Comparison of ENCODE assay signal across 8 cellular contexts in genomic region chr6:34243901-34244884, GRCh38. TPM values are rescaled to one million over a fixed set of nuclear protein-coding genes. Genes with fewer than 3 reads are reported as not detected.
DNase-seq lines count a peak whose midpoint lies in the region; ATAC-seq, FAIRE-seq and TF ChIP-seq lines count a peak whose summit lies in the region.

No MANE protein-coding gene starts in this region.

- peak overlapping the region; percentile 48; the same call in 2 of the 3 replicates for H3K4me3 Mint-ChIP-seq in GM23338

- H3K4me2 ChIP-seq in GM23338, result no peak overlapping the region

- H3K27me3 ChIP-seq in GM23338 (ENCODE audit: insufficient read depth) (no peaks in the 10 kb centered on the region), bronchial epithelial cell (ENCODE audit: control insufficient read depth, insufficient read depth, low read length) (no peaks in the 10 kb centered on the region), layer of hippocampus (ENCODE audit: control insufficient read depth, insufficient read depth, low read length) (no peaks in the 10 kb centered on the region)

- H3K27ac ChIP-seq in GM23338 (ENCODE audit: low read depth) (peak overlapping the region; percentile 97), layer of hippocampus (ENCODE audit: low read depth, low read length) (peak overlapping the region; percentile 30)

- peaks cover 73% of the 10 kb centered on the region for H3K4me1 Mint-ChIP-seq in GM23338

- H3F3A ChIP-seq in GM23338 (replicated peaks; ENCODE audit: low read depth), result peaks cover 72% of the 10 kb centered on the region

- peak overlapping the region; percentile 92 for H3K27ac Mint-ChIP-seq in GM23338

- ATAC-seq in GM23338, result peak; percentile 2
- ATAC-seq in HG03175 (IDR thresholded peaks at IDR 0.05; ENCODE audit: unreplicated experiment), result no peak
- no peak for ATAC-seq in HG03135 (IDR thresholded peaks at IDR 0.05; ENCODE audit: unreplicated experiment)

- no peak for FAIRE-seq in bronchial epithelial cell (lab: Jason Lieb, UNC)

- peaks cover 72% of the 10 kb centered on the region for H3K36me3 Mint-ChIP-seq in GM23338 (ENCODE audit: low read depth)

- DNase-seq in AG09309 (ENCODE audit: low read depth), result peak; percentile 55
- DNase-seq in GM23338 (ENCODE audit: low spot score), result peak; percentile 71
- DNase-seq in SW 1271 (lab: John Stamatoyannopoulos, UW), result peak; percentile 96
- DNase-seq in bronchial epithelial cell (ENCODE audit: low read depth), result peak; percentile 91
- DNase-seq in stimulated activated CD8-positive, alpha-beta memory T cell treated with anti-CD3 and anti-CD28 coated beads, Interleukin-7, amount 100 ng/mL, for 24 hours (ENCODE audit: low read depth), result peak; percentile 50

- H3K9me3 Mint-ChIP-seq in GM23338, result no peaks in the 10 kb centered on the region; the same call in 2 of the 3 replicates

- no peak overlapping the region for H3K4me3 ChIP-seq in AG09309 (ENCODE audit: control insufficient read depth, low read depth, low read length)
- H3K4me3 ChIP-seq in GM23338, result no peak overlapping the region
- no peak overlapping the region for H3K4me3 ChIP-seq in bronchial epithelial cell (ENCODE audit: low read depth, low read length)

- peak; percentile 44 for TF ChIP-seq CTCF in AG09309 (IDR thresholded peaks at IDR 0.05; ENCODE audit: control insufficient read depth, insufficient read depth, low read depth, low read length, missing control alignments)
- peak; percentile 45 to 49; a peak in 3 of 4 replicates for TF ChIP-seq CTCF in GM23338 (conservative IDR thresholded peaks at IDR 0.05; ENCODE audit: low read depth in 2 of 2)
- peak; percentile 50 for TF ChIP-seq CTCF in bronchial epithelial cell (IDR thresholded peaks at IDR 0.05; ENCODE audit: insufficient read depth, low read length, severe bottlenecking)

- peaks cover 47% of the 10 kb centered on the region for H4K20me1 ChIP-seq in GM23338 (replicated peaks; ENCODE audit: insufficient read depth)

- H3K9me2 ChIP-seq in GM23338 (ENCODE audit: insufficient read depth), result no peaks in the 10 kb centered on the region

- H2AFZ ChIP-seq in GM23338, result no peak overlapping the region

- H3K4me1 ChIP-seq in GM23338 (ENCODE audit: insufficient read depth), result peaks cover 55% of the 10 kb centered on the region

- peaks cover 43% of the 10 kb centered on the region for H3K79me2 ChIP-seq in GM23338 (replicated peaks; ENCODE audit: insufficient read depth)

- peaks cover 76% of the 10 kb centered on the region for H3K27me3 Mint-ChIP-seq in GM23338 (ENCODE audit: insufficient read depth, low read depth, poor library complexity)

- H3K36me3 ChIP-seq in GM23338 (ENCODE audit: insufficient read depth) (peaks cover 44% of the 10 kb centered on the region), bronchial epithelial cell (ENCODE audit: control insufficient read depth, insufficient read depth, low read length) (peaks cover 7% of the 10 kb centered on the region)

TF ChIP-seq in GM23338, 12 proteins besides CTCF, POLR2A, EP300 and RAD21:
- TF ChIP-seq POLR2AphosphoS5 (IDR thresholded peaks at IDR 0.05; ENCODE audit: low read depth), result peak; percentile 32
- no peak for TF ChIP-seq ZNF114 (CRISPR knock-in tag; IDR thresholded peaks at IDR 0.05)
- TF ChIP-seq ZNF462 (CRISPR knock-in tag; IDR thresholded peaks at IDR 0.05), result no peak
- no peak for TF ChIP-seq CREB1 (CRISPR knock-in tag; IDR thresholded peaks at IDR 0.05; ENCODE audit: low read depth)

RNA-seq across cellular contexts. Expression of gene SMIM29, which starts 4.6 kb away (rescaled TPM):
- total RNA-seq in GM23338 (2014; rRNA removed; shearing (Covaris generic)), result 5.0 and 9.0 TPM in 2 replicates
- 15.9 and 17.0 TPM in 2 replicates for polyA plus RNA-seq in GM23338 (2016; fragmentation: Nextera tagmentation; extraction: Ambion mirVana)
- total RNA-seq in bronchial epithelial cell, result 10.8 and 11.6 TPM in 2 replicates

RNA-seq across cellular contexts. Expression of gene HMGA1, which starts 7.5 kb away (rescaled TPM):
- total RNA-seq in GM23338 (2014; rRNA removed; shearing (Covaris generic)), result 1,700 and 2,052 TPM in 2 replicates
- 1,386 and 1,411 TPM in 2 replicates for polyA plus RNA-seq in GM23338 (2016; fragmentation: Nextera tagmentation; extraction: Ambion mirVana)
- total RNA-seq in bronchial epithelial cell, result 62.1 and 91.4 TPM in 2 replicates

Comparison
In these comparisons a context has a peak if more than half of its experiments do, and no peak if none do; other contexts are left out.
1. RNA of gene HMGA1, which starts 7.5 kb away (total RNA-seq): 1,700 to 2,052 TPM in GM23338; 62.1 to 91.4 TPM in bronchial epithelial cell; every median in the first group is over 10 times any median in the second.
2. Peak in every context shown above with its lines, with median percentiles within 50 percentile points of each other: DNase-seq and CTCF ChIP-seq.